Comparison of ENCODE assay signal across 1 cellular context in the genomic region with DNA sequence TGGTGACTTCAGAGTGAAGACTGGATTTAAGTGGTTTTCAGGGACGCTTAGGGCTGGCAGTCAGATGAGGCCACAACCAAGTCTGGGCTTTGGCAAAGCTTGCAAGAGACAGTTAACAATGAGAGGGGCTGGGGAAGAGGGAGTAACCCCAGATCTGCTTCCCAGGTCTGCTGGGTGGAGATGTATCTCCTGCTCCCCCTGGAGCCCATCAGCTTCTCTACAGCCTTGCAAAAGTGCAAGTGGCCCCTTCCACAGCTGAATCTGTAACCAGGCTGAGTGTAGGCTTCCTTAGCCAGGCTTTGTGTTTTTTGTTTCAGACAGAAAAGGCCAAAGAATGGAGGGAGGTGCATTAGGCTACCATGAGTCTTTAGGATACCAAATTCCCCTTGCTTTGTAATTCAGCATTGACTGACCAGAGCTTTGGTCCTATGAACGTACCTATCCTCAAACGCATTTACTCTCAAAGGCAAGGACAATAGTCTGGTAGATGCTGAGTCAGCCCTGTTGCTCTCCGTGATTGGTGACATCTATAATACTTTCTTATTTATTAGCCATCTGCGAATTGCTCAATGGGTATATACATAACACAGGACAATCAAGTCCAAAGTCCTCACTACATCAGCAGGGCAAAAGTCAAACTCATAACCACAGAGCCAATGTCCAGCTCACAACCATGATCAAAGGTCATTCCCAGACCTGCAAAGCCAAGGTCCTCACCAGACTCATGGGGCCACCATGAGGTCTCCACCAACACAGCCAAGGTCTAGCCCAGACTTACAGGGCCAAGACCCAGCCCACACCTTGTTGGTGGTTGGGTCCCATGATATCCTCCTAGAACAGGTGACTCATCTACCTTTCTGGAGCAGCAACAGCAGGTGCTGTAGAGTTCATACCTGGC.
TF ChIP-seq lines count a peak whose summit lies in the region.

No MANE protein-coding gene starts in this region.

TF ChIP-seq in endothelial cell of umbilical vein, 7 proteins besides CTCF, POLR2A, EP300 and RAD21:
- no peak for TF ChIP-seq FOS (IDR thresholded peaks at IDR 0.05; ENCODE audit: borderline replicate concordance, insufficient read depth, low read length)
- no peak for TF ChIP-seq MYC (IDR thresholded peaks at IDR 0.05; ENCODE audit: low read depth, low read length)
- TF ChIP-seq EZH2 (IDR thresholded peaks at IDR 0.05; ENCODE audit: borderline replicate concordance, low read depth, low read length, severe bottlenecking) = no peak
- no peak for TF ChIP-seq GATA2 (IDR thresholded peaks at IDR 0.05; ENCODE audit: insufficient read depth, insufficient read length, low read depth, low read length)
- TF ChIP-seq, protein P1, sequence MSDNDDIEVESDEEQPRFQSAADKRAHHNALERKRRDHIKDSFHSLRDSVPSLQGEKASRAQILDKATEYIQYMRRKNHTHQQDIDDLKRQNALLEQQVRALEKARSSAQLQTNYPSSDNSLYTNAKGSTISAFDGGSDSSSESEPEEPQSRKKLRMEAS (IDR thresholded peaks at IDR 0.05; ENCODE audit: insufficient read depth, insufficient read length) = no peak
- TF ChIP-seq JUN (IDR thresholded peaks at IDR 0.05; ENCODE audit: borderline replicate concordance, insufficient read depth, insufficient read length, low read depth) = no peak
- no peak for TF ChIP-seq POLR2AphosphoS5 (IDR thresholded peaks at IDR 0.05; ENCODE audit: insufficient read depth, low read depth, low read length)
TF ChIP-seq in endothelial cell of umbilical vein: peak in this region for 0.
